ENCODE assay signal across 19 cellular contexts in the genomic region with DNA sequence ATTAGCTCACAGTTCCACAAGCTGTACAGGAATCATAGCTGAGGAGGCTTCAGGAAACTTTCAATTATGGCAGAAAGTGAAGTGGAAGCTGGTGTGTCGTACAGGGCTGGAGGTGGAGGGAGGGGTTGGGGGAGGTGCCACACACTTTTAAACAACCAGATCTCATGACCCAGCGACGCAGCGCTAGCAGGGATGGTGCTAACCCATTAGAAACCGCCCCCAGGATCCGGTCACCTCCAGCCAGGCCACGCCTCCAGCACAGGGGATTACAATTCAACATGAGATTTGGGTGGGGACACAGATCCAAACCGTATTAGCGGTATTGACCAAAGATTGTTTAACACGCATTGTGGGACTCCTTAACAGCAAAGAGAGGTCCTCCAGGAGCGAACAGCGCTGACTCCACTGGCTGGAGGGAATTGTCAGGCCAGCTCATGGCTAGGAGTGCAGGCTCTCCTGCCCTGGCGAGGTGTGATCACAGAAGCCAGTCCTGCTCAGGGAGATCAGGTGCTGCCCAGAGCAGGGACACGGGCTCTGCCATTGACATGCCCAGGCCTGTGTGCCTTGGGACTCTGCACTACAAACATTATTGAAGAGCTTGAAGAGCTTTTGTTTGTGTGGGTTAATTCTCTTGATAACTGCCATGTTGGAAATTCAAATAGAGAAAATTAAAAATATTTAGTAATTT.
"Had no signal": no experiment of that assay in that cellular context is flagged by ENCODE, and none has a peak within 500 bp of the region (broad histone marks: within the 10 kb centered on the region; RNA-seq: fewer than 3 reads in every experiment).

No MANE protein-coding gene starts in this region.

- H3K27ac ChIP-seq: colonic mucosa, thoracic aorta, WERI-Rb-1 had no signal

- H3K9me3 Mint-ChIP-seq: activated CD8-positive, alpha-beta T cell treated with anti-CD3 and anti-CD28 coated beads for 36 hours; activated T-helper 1 cell treated with anti-CD3 and anti-CD28 coated beads, Interleukin-12 subunit alpha, Interleukin-12 subunit beta, Interleukin-2, Interleukin-4 antibody, amounts not matched to agents 30 ng/mL and 10 ng/mL and 1 ng/mL, durations not matched to agents 14 hours and 24 hours and 36 hours; immature natural killer cell; naive thymus-derived CD8-positive, alpha-beta T cell had no signal

- H3K4me1 ChIP-seq: colonic mucosa had no signal

- H3K27me3 Mint-ChIP-seq: activated CD8-positive, alpha-beta T cell treated with anti-CD3 and anti-CD28 coated beads for 36 hours; naive thymus-derived CD8-positive, alpha-beta T cell had no signal

- H3K4me3 ChIP-seq: colonic mucosa, lung, mucosa of descending colon, thoracic aorta had no signal

- H3K36me3 ChIP-seq: colonic mucosa had no signal

- H3K27me3 ChIP-seq: colonic mucosa had no signal

- H3K9me3 ChIP-seq: colonic mucosa, mucosa of descending colon, thoracic aorta had no signal

- H3K4me3 Mint-ChIP-seq: activated CD8-positive, alpha-beta T cell treated with anti-CD3 and anti-CD28 coated beads for 36 hours; activated T-helper 1 cell treated with anti-CD3 and anti-CD28 coated beads, Interleukin-12 subunit alpha, Interleukin-12 subunit beta, Interleukin-2, Interleukin-4 antibody, amounts not matched to agents 30 ng/mL and 10 ng/mL and 1 ng/mL, durations not matched to agents 14 hours and 24 hours and 36 hours; immature natural killer cell had no signal

- H3K27ac Mint-ChIP-seq: activated CD8-positive, alpha-beta T cell treated with anti-CD3 and anti-CD28 coated beads for 36 hours; activated T-helper 1 cell treated with anti-CD3 and anti-CD28 coated beads, Interleukin-12 subunit alpha, Interleukin-12 subunit beta, Interleukin-2, Interleukin-4 antibody, amounts not matched to agents 30 ng/mL and 10 ng/mL and 1 ng/mL, durations not matched to agents 14 hours and 24 hours and 36 hours; naive thymus-derived CD8-positive, alpha-beta T cell had no signal

- ATAC-seq: activated CD8-positive, alpha-beta T cell treated with anti-CD3 and anti-CD28 coated beads for 36 hours; left colon; mucosa of descending colon; naive thymus-derived CD8-positive, alpha-beta T cell; stimulated activated naive CD8-positive, alpha-beta T cell treated with anti-CD3 and anti-CD28 coated beads, Interleukin-15, Interleukin-2, amounts not matched to agents 100 U/mL and 50 U/mL, for 24 hours had no signal

- DNase-seq: activated CD4-positive, alpha-beta T cell treated with anti-CD3 and anti-CD28 coated beads for 4 hours; activated CD8-positive, alpha-beta memory T cell treated with anti-CD3 and anti-CD28 coated beads, Interleukin-2, amount 50 U/mL, for 4 hours; activated CD8-positive, alpha-beta T cell treated with anti-CD3 and anti-CD28 coated beads for 36 hours; activated naive CD4-positive, alpha-beta T cell treated with Interleukin-2 at 50 U/mL for 16 hours; caudate nucleus; colonic mucosa; glutamatergic neuron; immature natural killer cell; left colon; mucosa of descending colon; naive thymus-derived CD8-positive, alpha-beta T cell; occipital lobe; stimulated activated CD4-positive, alpha-beta T cell treated with anti-CD3 and anti-CD28 coated beads, Interleukin-2, amount 100 ng/mL, for 48 hours; stimulated activated naive CD8-positive, alpha-beta T cell treated with anti-CD3 and anti-CD28 coated beads, Interleukin-15, Interleukin-2, amounts not matched to agents 100 U/mL and 50 U/mL, for 24 hours; T-helper 1 cell; WERI-Rb-1 had no signal
